In genomic region chr11:68373810-68374501, GRCh38 we compare ENCODE assay signal across 1 cellular context.
TF ChIP-seq lines count a peak whose summit lies in the region.

No MANE protein-coding gene starts in this region.

TF ChIP-seq in HepG2, 621 proteins besides CTCF, POLR2A, EP300 and RAD21 (continued from another document and continues in another):
- TF ChIP-seq TAF15 (IDR thresholded peaks at IDR 0.05; ENCODE audit: low read depth, low read length, poor library complexity, severe bottlenecking) (no peak), UBTF (CRISPR knock-in tag; IDR thresholded peaks at IDR 0.05) (peak; percentile 50; the same call in 1 of the 2 replicates), ZNF879 (CRISPR knock-in tag; IDR thresholded peaks at IDR 0.05) (no peak), ZBTB38 (CRISPR knock-in tag; IDR thresholded peaks at IDR 0.05) (peak; percentile 39; the same call in 1 of the 2 replicates), SP5 (CRISPR knock-in tag; IDR thresholded peaks at IDR 0.05; ENCODE audit: borderline replicate concordance, low read depth) (0 out of 2 replicates have a peak, but pooled peaks have one; percentile 16), ZFAT (CRISPR knock-in tag; conservative IDR thresholded peaks at IDR 0.05) (no peak), ZNF564 (CRISPR knock-in tag; IDR thresholded peaks at IDR 0.05) (0 out of 2 replicates have a peak, but pooled peaks have one; percentile 55), KDM5B (CRISPR knock-in tag; IDR thresholded peaks at IDR 0.05; ENCODE audit: borderline replicate concordance) (peak; percentile 26; the same call in 1 of the 2 replicates), MIER2 (CRISPR knock-in tag; IDR thresholded peaks at IDR 0.05) (peak; percentile 43; the same call in 1 of the 2 replicates), ZNF792 (CRISPR knock-in tag; IDR thresholded peaks at IDR 0.05) (0 out of 2 replicates have a peak, but pooled peaks have one; percentile 53), ZNF749 (CRISPR knock-in tag; IDR thresholded peaks at IDR 0.05; ENCODE audit: borderline replicate concordance) (no peak), PTBP1 (IDR thresholded peaks at IDR 0.05; ENCODE audit: low read depth, low read length, poor library complexity, severe bottlenecking) (peak; percentile 48), HDAC1 (CRISPR knock-in tag; IDR thresholded peaks at IDR 0.05) (peak; percentile 14; the same call in 1 of the 2 replicates), TBL1XR1 (IDR thresholded peaks at IDR 0.05; ENCODE audit: borderline replicate concordance, low read length, partially characterized antibody) (peak; percentile 72), RBFOX2 (IDR thresholded peaks at IDR 0.05; ENCODE audit: low read depth, low read length) (0 out of 2 replicates have a peak, but pooled peaks have one; percentile 28), PATZ1 (CRISPR knock-in tag; IDR thresholded peaks at IDR 0.05) (peak; percentile 61), ZNF615 (CRISPR knock-in tag; IDR thresholded peaks at IDR 0.05; ENCODE audit: borderline replicate concordance) (no peak), THAP9 (CRISPR knock-in tag; IDR thresholded peaks at IDR 0.05; ENCODE audit: borderline replicate concordance) (no peak; the same call in 1 of the 2 replicates), MED13 (CRISPR knock-in tag; IDR thresholded peaks at IDR 0.05) (0 out of 2 replicates have a peak, but pooled peaks have one; percentile 32), ZNF605 (CRISPR knock-in tag; IDR thresholded peaks at IDR 0.05) (peak; percentile 51; the same call in 1 of the 2 replicates), FOXA1 (IDR thresholded peaks at IDR 0.05) (no peak), FOXA1 (CRISPR knock-in tag; IDR thresholded peaks at IDR 0.05) (0 out of 2 replicates have a peak, but pooled peaks have one; percentile 24), GZF1 (CRISPR knock-in tag; IDR thresholded peaks at IDR 0.05) (no peak), ZNF597 (CRISPR knock-in tag; IDR thresholded peaks at IDR 0.05) (no peak), PITX1 (CRISPR knock-in tag; IDR thresholded peaks at IDR 0.05) (peak; percentile 17; the same call in 1 of the 2 replicates), TBX3 (IDR thresholded peaks at IDR 0.05; ENCODE audit: borderline replicate concordance) (no peak), HNRNPL (IDR thresholded peaks at IDR 0.05; ENCODE audit: low read depth, low read length) (peak; percentile 91), ZFY (CRISPR knock-in tag; IDR thresholded peaks at IDR 0.05) (peak; percentile 30; the same call in 1 of the 2 replicates), RFX5 (IDR thresholded peaks at IDR 0.05; ENCODE audit: low read depth, low read length) (no peak), HDAC2 (CRISPR knock-in tag; IDR thresholded peaks at IDR 0.05) (peak; percentile 54; the same call in 1 of the 2 replicates), PHF21A (CRISPR knock-in tag; IDR thresholded peaks at IDR 0.05) (peak; percentile 61; the same call in 1 of the 2 replicates), RARA (CRISPR knock-in tag; IDR thresholded peaks at IDR 0.05) (peak; percentile 74), PCBP2 (optimal IDR thresholded peaks at IDR 0.05; ENCODE audit: low read depth, low read length, poor library complexity, severe bottlenecking) (no peak), RARG (CRISPR knock-in tag; IDR thresholded peaks at IDR 0.05; ENCODE audit: low read depth) (no peak), ZNF510 (CRISPR knock-in tag; IDR thresholded peaks at IDR 0.05; ENCODE audit: low read depth) (no peak), AGO2 (optimal IDR thresholded peaks at IDR 0.05; ENCODE audit: low read depth, low read length) (peak; percentile 75), ZNF574 (CRISPR knock-in tag; IDR thresholded peaks at IDR 0.05) (peak; percentile 44; the same call in 1 of the 2 replicates), ZNF329 (CRISPR knock-in tag; IDR thresholded peaks at IDR 0.05; ENCODE audit: low read depth) (no peak)
- TF ChIP-seq, protein P1, sequence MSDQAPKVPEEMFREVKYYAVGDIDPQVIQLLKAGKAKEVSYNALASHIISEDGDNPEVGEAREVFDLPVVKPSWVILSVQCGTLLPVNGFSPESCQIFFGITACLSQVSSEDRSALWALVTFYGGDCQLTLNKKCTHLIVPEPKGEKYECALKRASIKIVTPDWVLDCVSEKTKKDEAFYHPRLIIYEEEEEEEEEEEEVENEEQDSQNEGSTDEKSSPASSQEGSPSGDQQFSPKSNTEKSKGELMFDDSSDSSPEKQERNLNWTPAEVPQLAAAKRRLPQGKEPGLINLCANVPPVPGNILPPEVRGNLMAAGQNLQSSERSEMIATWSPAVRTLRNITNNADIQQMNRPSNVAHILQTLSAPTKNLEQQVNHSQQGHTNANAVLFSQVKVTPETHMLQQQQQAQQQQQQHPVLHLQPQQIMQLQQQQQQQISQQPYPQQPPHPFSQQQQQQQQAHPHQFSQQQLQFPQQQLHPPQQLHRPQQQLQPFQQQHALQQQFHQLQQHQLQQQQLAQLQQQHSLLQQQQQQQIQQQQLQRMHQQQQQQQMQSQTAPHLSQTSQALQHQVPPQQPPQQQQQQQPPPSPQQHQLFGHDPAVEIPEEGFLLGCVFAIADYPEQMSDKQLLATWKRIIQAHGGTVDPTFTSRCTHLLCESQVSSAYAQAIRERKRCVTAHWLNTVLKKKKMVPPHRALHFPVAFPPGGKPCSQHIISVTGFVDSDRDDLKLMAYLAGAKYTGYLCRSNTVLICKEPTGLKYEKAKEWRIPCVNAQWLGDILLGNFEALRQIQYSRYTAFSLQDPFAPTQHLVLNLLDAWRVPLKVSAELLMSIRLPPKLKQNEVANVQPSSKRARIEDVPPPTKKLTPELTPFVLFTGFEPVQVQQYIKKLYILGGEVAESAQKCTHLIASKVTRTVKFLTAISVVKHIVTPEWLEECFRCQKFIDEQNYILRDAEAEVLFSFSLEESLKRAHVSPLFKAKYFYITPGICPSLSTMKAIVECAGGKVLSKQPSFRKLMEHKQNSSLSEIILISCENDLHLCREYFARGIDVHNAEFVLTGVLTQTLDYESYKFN (CRISPR knock-in tag; conservative IDR thresholded peaks at IDR 0.05), result peak; percentile 63
- TF ChIP-seq, protein P2, sequence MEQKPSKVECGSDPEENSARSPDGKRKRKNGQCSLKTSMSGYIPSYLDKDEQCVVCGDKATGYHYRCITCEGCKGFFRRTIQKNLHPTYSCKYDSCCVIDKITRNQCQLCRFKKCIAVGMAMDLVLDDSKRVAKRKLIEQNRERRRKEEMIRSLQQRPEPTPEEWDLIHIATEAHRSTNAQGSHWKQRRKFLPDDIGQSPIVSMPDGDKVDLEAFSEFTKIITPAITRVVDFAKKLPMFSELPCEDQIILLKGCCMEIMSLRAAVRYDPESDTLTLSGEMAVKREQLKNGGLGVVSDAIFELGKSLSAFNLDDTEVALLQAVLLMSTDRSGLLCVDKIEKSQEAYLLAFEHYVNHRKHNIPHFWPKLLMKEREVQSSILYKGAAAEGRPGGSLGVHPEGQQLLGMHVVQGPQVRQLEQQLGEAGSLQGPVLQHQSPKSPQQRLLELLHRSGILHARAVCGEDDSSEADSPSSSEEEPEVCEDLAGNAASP (CRISPR knock-in tag; IDR thresholded peaks at IDR 0.05; ENCODE audit: borderline replicate concordance), result peak; percentile 70; the same call in 1 of the 2 replicates
- TF ChIP-seq, protein P3, sequence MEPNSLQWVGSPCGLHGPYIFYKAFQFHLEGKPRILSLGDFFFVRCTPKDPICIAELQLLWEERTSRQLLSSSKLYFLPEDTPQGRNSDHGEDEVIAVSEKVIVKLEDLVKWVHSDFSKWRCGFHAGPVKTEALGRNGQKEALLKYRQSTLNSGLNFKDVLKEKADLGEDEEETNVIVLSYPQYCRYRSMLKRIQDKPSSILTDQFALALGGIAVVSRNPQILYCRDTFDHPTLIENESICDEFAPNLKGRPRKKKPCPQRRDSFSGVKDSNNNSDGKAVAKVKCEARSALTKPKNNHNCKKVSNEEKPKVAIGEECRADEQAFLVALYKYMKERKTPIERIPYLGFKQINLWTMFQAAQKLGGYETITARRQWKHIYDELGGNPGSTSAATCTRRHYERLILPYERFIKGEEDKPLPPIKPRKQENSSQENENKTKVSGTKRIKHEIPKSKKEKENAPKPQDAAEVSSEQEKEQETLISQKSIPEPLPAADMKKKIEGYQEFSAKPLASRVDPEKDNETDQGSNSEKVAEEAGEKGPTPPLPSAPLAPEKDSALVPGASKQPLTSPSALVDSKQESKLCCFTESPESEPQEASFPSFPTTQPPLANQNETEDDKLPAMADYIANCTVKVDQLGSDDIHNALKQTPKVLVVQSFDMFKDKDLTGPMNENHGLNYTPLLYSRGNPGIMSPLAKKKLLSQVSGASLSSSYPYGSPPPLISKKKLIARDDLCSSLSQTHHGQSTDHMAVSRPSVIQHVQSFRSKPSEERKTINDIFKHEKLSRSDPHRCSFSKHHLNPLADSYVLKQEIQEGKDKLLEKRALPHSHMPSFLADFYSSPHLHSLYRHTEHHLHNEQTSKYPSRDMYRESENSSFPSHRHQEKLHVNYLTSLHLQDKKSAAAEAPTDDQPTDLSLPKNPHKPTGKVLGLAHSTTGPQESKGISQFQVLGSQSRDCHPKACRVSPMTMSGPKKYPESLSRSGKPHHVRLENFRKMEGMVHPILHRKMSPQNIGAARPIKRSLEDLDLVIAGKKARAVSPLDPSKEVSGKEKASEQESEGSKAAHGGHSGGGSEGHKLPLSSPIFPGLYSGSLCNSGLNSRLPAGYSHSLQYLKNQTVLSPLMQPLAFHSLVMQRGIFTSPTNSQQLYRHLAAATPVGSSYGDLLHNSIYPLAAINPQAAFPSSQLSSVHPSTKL (CRISPR knock-in tag; IDR thresholded peaks at IDR 0.05), result peak; percentile 26; the same call in 1 of the 2 replicates
